Comparison of ENCODE assay signal across 9 cellular contexts in genomic region chr6:37134622-37135191, GRCh38. TPM values are rescaled to one million over a fixed set of nuclear protein-coding genes. Genes with fewer than 3 reads are reported as not detected.
DNase-seq lines count a peak whose midpoint lies in the region; ATAC-seq and TF ChIP-seq lines count a peak whose summit lies in the region.
"Had no signal": no experiment of that assay in that cellular context is flagged by ENCODE, and none has a peak within 500 bp of the region (broad histone marks: within the 10 kb centered on the region; RNA-seq: fewer than 3 reads in every experiment).

No MANE protein-coding gene starts in this region.

- H3K36me3 ChIP-seq in subcutaneous abdominal adipose tissue (ENCODE audit: control insufficient read depth in 5 of 5, insufficient read depth in 5 of 5, low read length in 5 of 5) (no peaks in the 10 kb centered on the region), WERI-Rb-1 (no peaks in the 10 kb centered on the region)

- H3K9me3 Mint-ChIP-seq in immature natural killer cell = no peaks in the 10 kb centered on the region
- H3K9me3 Mint-ChIP-seq: activated T-cell treated with anti-CD3 and anti-CD28 coated beads, Interleukin-2, amount 50 U/mL, for 4 hours had no signal

- peaks cover 20 to 29% of the 10 kb centered on the region in 2 donors for H3K4me1 Mint-ChIP-seq in immature natural killer cell

- H3K4me3 Mint-ChIP-seq in immature natural killer cell = peak overlapping the region; percentile 6 to 77 (median 37)
- H3K4me3 Mint-ChIP-seq: activated T-cell treated with anti-CD3 and anti-CD28 coated beads, Interleukin-2, amount 50 U/mL, for 4 hours had no signal

- H3K27me3 ChIP-seq in subcutaneous abdominal adipose tissue (ENCODE audit: control insufficient read depth in 5 of 5, insufficient read depth in 4 of 5, low read length in 5 of 5) (no peaks in the 10 kb centered on the region), WERI-Rb-1 (ENCODE audit: insufficient read depth, low read depth, severe bottlenecking) (no peaks in the 10 kb centered on the region)

- peak overlapping the region in 1 of 5 donors; percentile 19 for H3K4me3 ChIP-seq in subcutaneous abdominal adipose tissue (ENCODE audit: low read depth in 1 of 5, low read length in 5 of 5)
- H3K4me3 ChIP-seq in WERI-Rb-1 (ENCODE audit: low read depth, low read length) = no peak overlapping the region

- TF ChIP-seq CTCF in WERI-Rb-1 (IDR thresholded peaks at IDR 0.05; ENCODE audit: low read depth, low read length) (no peak), GM13976 (IDR thresholded peaks at IDR 0.05; ENCODE audit: borderline replicate concordance, control extremely low read depth, extremely low read depth, insufficient read depth, missing control alignments) (no peak)

- peak; percentile 24 for DNase-seq in activated T-cell treated with anti-CD3 and anti-CD28 coated beads, Interleukin-2, amount 50 U/mL, for 1 hour
- no peak for DNase-seq in activated T-cell treated with anti-CD3 and anti-CD28 coated beads, Interleukin-2, amount 50 U/mL, for 48 hours
- DNase-seq in amniotic stem cell (lab: John Stamatoyannopoulos, UW) (peak; percentile 72), immature natural killer cell (peak; percentile 16 to 61 (median 28)), WERI-Rb-1 (no peak), GM13976 (ENCODE audit: low spot score) (no peak)
- DNase-seq: activated T-cell treated with anti-CD3 and anti-CD28 coated beads, Interleukin-2, amount 50 U/mL, for 4 hours had no signal

- H3K27ac Mint-ChIP-seq in immature natural killer cell = peak overlapping the region; percentile 78 to 97 (median 92)

- peaks cover 6 to 39% (median 28%) of the 10 kb centered on the region in 5 donors for H3K4me1 ChIP-seq in subcutaneous abdominal adipose tissue (ENCODE audit: control insufficient read depth in 5 of 5, insufficient read depth in 5 of 5, low read length in 5 of 5)

- in situ Hi-C loops in GM13976 (cut with MboI; ENCODE audit: low sequenced_read_pairs, unreplicated experiment) = no loop called here

- H3K36me3 Mint-ChIP-seq in immature natural killer cell = no peaks in the 10 kb centered on the region

- H3K27me3 Mint-ChIP-seq in immature natural killer cell (ENCODE audit: low read depth in 3 of 3) = peaks cover 0 to 6% (median 5%) of the 10 kb centered on the region in 3 donors

- peak overlapping the region in 2 of 5 donors; percentile 52 to 60 for H3K9ac ChIP-seq in subcutaneous abdominal adipose tissue (ENCODE audit: low read length in 5 of 5)

- peak overlapping the region; percentile 70 for H3K27ac ChIP-seq in subcutaneous abdominal adipose tissue (ENCODE audit: low read depth, low read length)
- H3K27ac ChIP-seq in WERI-Rb-1 = no peak overlapping the region

- H3K9me3 ChIP-seq in subcutaneous abdominal adipose tissue (ENCODE audit: control insufficient read depth in 5 of 5, low read length in 5 of 5) (no peaks in the 10 kb centered on the region), WERI-Rb-1 (ENCODE audit: severe bottlenecking) (no peaks in the 10 kb centered on the region)

- ATAC-seq in HG03175 (IDR thresholded peaks at IDR 0.05; ENCODE audit: unreplicated experiment) = no peak

RNA-seq across cellular contexts. Expression of gene PIM1, which starts 35.2 kb away (rescaled TPM):
- 100 to 1,000 TPM in 2 of 3 donors, 10 to 100 TPM in 1; 90.5 to 197 (median 117) TPM for polyA plus RNA-seq in immature natural killer cell

Comparison
In these comparisons a context has a peak if more than half of its experiments do, and no peak if none do; other contexts are left out.
1. DNase-seq: peak in activated T-cell treated with anti-CD3 and anti-CD28 coated beads, Interleukin-2, amount 50 U/mL, for 1 hour (single experiment), amniotic stem cell (single experiment) and immature natural killer cell (3 of 3); none in activated T-cell treated with anti-CD3 and anti-CD28 coated beads, Interleukin-2, amount 50 U/mL, for 48 hours (0 of 2), WERI-Rb-1 (single experiment) and GM13976 (single experiment).